ENCODE assay signal across 1 cellular context in the genomic region with DNA sequence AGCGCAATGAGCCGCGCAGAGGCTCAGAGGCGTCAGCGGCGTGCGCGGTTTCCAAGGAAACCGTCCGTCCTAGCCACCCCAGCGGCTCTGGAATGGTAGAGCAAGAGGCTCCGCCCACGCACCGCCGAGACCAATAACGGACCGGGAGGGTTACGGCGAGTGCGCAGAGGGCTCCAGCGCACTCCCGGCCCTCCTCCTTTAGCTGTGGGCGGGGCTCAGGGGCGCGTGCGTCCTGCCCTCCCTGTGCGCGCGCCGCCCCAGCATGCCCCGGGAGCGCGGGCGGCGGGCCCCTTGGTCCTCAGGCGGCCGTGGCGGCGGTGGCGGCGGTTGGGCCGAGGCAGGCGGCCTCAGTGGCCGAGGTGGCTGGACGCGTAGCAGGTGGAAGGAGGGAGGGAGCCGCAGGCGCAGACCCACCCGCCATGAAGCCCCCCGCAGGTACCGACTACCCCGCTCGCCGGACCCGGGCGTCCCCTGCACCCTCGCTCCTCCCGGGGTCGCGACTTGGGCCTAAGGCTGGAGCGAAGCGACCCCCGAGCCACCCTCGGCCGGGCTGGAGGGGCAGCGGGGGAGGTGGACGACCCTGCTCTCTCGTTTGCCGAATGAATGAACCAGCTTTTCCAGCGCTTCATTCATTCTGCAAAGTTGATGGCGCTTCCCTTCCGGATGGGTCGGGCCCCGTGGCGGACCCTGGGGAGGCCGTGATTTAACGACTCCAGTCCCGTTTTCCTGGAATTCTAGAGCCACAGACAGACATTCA.
A peak's percentile ranks its signal among the peaks of the same experiment; 100 is the strongest.
TF ChIP-seq lines count a peak whose summit lies in the region.

A gene (plus strand): TSS at position 260 of the 757 bp plus-strand sequence. CDS start 160 bp downstream, at position 420.

TF ChIP-seq in K562, 482 proteins besides CTCF, POLR2A, EP300 and RAD21 (continued from another document and continues in another):
- TF ChIP-seq, protein P1, sequence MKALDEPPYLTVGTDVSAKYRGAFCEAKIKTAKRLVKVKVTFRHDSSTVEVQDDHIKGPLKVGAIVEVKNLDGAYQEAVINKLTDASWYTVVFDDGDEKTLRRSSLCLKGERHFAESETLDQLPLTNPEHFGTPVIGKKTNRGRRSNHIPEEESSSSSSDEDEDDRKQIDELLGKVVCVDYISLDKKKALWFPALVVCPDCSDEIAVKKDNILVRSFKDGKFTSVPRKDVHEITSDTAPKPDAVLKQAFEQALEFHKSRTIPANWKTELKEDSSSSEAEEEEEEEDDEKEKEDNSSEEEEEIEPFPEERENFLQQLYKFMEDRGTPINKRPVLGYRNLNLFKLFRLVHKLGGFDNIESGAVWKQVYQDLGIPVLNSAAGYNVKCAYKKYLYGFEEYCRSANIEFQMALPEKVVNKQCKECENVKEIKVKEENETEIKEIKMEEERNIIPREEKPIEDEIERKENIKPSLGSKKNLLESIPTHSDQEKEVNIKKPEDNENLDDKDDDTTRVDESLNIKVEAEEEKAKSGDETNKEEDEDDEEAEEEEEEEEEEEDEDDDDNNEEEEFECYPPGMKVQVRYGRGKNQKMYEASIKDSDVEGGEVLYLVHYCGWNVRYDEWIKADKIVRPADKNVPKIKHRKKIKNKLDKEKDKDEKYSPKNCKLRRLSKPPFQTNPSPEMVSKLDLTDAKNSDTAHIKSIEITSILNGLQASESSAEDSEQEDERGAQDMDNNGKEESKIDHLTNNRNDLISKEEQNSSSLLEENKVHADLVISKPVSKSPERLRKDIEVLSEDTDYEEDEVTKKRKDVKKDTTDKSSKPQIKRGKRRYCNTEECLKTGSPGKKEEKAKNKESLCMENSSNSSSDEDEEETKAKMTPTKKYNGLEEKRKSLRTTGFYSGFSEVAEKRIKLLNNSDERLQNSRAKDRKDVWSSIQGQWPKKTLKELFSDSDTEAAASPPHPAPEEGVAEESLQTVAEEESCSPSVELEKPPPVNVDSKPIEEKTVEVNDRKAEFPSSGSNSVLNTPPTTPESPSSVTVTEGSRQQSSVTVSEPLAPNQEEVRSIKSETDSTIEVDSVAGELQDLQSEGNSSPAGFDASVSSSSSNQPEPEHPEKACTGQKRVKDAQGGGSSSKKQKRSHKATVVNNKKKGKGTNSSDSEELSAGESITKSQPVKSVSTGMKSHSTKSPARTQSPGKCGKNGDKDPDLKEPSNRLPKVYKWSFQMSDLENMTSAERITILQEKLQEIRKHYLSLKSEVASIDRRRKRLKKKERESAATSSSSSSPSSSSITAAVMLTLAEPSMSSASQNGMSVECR (CRISPR knock-in tag; IDR thresholded peaks at IDR 0.05): peak; percentile 41; the same call in 1 of the 2 replicates
- no peak for TF ChIP-seq ZNF436 (CRISPR knock-in tag; IDR thresholded peaks at IDR 0.05)
- TF ChIP-seq HMG20A (CRISPR knock-in tag; conservative IDR thresholded peaks at IDR 0.05): no peak
- no peak for TF ChIP-seq ZNF212 (CRISPR knock-in tag; IDR thresholded peaks at IDR 0.05)
- TF ChIP-seq, protein P2, sequence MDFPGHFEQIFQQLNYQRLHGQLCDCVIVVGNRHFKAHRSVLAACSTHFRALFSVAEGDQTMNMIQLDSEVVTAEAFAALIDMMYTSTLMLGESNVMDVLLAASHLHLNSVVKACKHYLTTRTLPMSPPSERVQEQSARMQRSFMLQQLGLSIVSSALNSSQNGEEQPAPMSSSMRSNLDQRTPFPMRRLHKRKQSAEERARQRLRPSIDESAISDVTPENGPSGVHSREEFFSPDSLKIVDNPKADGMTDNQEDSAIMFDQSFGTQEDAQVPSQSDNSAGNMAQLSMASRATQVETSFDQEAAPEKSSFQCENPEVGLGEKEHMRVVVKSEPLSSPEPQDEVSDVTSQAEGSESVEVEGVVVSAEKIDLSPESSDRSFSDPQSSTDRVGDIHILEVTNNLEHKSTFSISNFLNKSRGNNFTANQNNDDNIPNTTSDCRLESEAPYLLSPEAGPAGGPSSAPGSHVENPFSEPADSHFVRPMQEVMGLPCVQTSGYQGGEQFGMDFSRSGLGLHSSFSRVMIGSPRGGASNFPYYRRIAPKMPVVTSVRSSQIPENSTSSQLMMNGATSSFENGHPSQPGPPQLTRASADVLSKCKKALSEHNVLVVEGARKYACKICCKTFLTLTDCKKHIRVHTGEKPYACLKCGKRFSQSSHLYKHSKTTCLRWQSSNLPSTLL (IDR thresholded peaks at IDR 0.05): peak; percentile 86; the same call in 1 of the 2 replicates
- TF ChIP-seq, protein P3, sequence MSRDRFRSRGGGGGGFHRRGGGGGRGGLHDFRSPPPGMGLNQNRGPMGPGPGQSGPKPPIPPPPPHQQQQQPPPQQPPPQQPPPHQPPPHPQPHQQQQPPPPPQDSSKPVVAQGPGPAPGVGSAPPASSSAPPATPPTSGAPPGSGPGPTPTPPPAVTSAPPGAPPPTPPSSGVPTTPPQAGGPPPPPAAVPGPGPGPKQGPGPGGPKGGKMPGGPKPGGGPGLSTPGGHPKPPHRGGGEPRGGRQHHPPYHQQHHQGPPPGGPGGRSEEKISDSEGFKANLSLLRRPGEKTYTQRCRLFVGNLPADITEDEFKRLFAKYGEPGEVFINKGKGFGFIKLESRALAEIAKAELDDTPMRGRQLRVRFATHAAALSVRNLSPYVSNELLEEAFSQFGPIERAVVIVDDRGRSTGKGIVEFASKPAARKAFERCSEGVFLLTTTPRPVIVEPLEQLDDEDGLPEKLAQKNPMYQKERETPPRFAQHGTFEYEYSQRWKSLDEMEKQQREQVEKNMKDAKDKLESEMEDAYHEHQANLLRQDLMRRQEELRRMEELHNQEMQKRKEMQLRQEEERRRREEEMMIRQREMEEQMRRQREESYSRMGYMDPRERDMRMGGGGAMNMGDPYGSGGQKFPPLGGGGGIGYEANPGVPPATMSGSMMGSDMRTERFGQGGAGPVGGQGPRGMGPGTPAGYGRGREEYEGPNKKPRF (IDR thresholded peaks at IDR 0.05; ENCODE audit: low read depth, low read length): no peak
- TF ChIP-seq NFATC3 (IDR thresholded peaks at IDR 0.05): no peak
- 0 out of 4 replicates have a peak, but pooled peaks of 1 of the 2 experiments have one; percentile 49 for TF ChIP-seq KDM4B (IDR thresholded peaks at IDR 0.05; ENCODE audit: borderline replicate concordance in 2 of 2, low read depth in 1 of 2)
- peak; percentile 77 for TF ChIP-seq KDM5B (IDR thresholded peaks at IDR 0.05; ENCODE audit: insufficient replicate concordance, low read depth, low read length)
- peak in 1 of 2 experiments; percentile 28; a peak in 1 of 4 replicates for TF ChIP-seq KDM1A (IDR thresholded peaks at IDR 0.05)
- TF ChIP-seq, protein P4, sequence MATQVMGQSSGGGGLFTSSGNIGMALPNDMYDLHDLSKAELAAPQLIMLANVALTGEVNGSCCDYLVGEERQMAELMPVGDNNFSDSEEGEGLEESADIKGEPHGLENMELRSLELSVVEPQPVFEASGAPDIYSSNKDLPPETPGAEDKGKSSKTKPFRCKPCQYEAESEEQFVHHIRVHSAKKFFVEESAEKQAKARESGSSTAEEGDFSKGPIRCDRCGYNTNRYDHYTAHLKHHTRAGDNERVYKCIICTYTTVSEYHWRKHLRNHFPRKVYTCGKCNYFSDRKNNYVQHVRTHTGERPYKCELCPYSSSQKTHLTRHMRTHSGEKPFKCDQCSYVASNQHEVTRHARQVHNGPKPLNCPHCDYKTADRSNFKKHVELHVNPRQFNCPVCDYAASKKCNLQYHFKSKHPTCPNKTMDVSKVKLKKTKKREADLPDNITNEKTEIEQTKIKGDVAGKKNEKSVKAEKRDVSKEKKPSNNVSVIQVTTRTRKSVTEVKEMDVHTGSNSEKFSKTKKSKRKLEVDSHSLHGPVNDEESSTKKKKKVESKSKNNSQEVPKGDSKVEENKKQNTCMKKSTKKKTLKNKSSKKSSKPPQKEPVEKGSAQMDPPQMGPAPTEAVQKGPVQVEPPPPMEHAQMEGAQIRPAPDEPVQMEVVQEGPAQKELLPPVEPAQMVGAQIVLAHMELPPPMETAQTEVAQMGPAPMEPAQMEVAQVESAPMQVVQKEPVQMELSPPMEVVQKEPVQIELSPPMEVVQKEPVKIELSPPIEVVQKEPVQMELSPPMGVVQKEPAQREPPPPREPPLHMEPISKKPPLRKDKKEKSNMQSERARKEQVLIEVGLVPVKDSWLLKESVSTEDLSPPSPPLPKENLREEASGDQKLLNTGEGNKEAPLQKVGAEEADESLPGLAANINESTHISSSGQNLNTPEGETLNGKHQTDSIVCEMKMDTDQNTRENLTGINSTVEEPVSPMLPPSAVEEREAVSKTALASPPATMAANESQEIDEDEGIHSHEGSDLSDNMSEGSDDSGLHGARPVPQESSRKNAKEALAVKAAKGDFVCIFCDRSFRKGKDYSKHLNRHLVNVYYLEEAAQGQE (CRISPR knock-in tag; IDR thresholded peaks at IDR 0.05; ENCODE audit: low read depth): peak; percentile 78
- no peak for TF ChIP-seq NFIC (IDR thresholded peaks at IDR 0.05)
- no peak for TF ChIP-seq PYGO2 (tag; IDR thresholded peaks at IDR 0.05)
- no peak for TF ChIP-seq ZSCAN32 (CRISPR knock-in tag; IDR thresholded peaks at IDR 0.05)
- TF ChIP-seq NR4A1 (CRISPR knock-in tag; IDR thresholded peaks at IDR 0.05): 0 out of 2 replicates have a peak, but pooled peaks have one; percentile 14
- TF ChIP-seq NR4A1 (tag; IDR thresholded peaks at IDR 0.05): no peak
- peak; percentile 25; the same call in 1 of the 2 replicates for TF ChIP-seq MBD2 (IDR thresholded peaks at IDR 0.05; ENCODE audit: borderline replicate concordance, low read depth)
- no peak for TF ChIP-seq SETDB1 (IDR thresholded peaks at IDR 0.05; ENCODE audit: low read length)
- TF ChIP-seq, protein P5, sequence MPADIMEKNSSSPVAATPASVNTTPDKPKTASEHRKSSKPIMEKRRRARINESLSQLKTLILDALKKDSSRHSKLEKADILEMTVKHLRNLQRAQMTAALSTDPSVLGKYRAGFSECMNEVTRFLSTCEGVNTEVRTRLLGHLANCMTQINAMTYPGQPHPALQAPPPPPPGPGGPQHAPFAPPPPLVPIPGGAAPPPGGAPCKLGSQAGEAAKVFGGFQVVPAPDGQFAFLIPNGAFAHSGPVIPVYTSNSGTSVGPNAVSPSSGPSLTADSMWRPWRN (IDR thresholded peaks at IDR 0.05; ENCODE audit: low read depth): no peak
- TF ChIP-seq CHCHD3 (CRISPR knock-in tag; IDR thresholded peaks at IDR 0.05): no peak
- no peak for TF ChIP-seq RBM39 (optimal IDR thresholded peaks at IDR 0.05; ENCODE audit: low read depth, low read length)
- TF ChIP-seq SIN3A (IDR thresholded peaks at IDR 0.05; ENCODE audit: borderline replicate concordance in 2 of 2, control insufficient read depth in 1 of 2, low read depth in 2 of 2, low read length in 2 of 2): peak; percentile 67 to 94; a peak in 2 of 4 replicates
- TF ChIP-seq ZBTB7A (IDR thresholded peaks at IDR 0.05; ENCODE audit: borderline replicate concordance, control insufficient read depth, low read depth, low read length): peak; percentile 31; the same call in 1 of the 2 replicates
- TF ChIP-seq ZNF23 (CRISPR knock-in tag; IDR thresholded peaks at IDR 0.05): no peak
- no peak for TF ChIP-seq CSDE1 (IDR thresholded peaks at IDR 0.05)
- peak in 1 of 2 experiments; percentile 70; a peak in 3 of 4 replicates for TF ChIP-seq NONO (IDR thresholded peaks at IDR 0.05; ENCODE audit: low read depth in 2 of 2, low read length in 1 of 2)
- TF ChIP-seq ADNP (tag; IDR thresholded peaks at IDR 0.05): no peak
- TF ChIP-seq CBX8 (IDR thresholded peaks at IDR 0.05; ENCODE audit: borderline replicate concordance, extremely low read depth, low read depth, low read length, poor library complexity, severe bottlenecking): no peak
- TF ChIP-seq ETV1 (tag; conservative IDR thresholded peaks at IDR 0.05; ENCODE audit: low read depth): no peak
- no peak for TF ChIP-seq GTF2A2 (tag; IDR thresholded peaks at IDR 0.05)
- peak; percentile 73 for TF ChIP-seq ZNF143 (CRISPR knock-in tag; IDR thresholded peaks at IDR 0.05)
- TF ChIP-seq CBX5 (IDR thresholded peaks at IDR 0.05; ENCODE audit: borderline replicate concordance, low read depth): no peak
- TF ChIP-seq ATF7 (IDR thresholded peaks at IDR 0.05): peak; percentile 80
- peak; percentile 10 to 73; a peak in 3 of 4 replicates for TF ChIP-seq SRF (CRISPR knock-in tag; IDR thresholded peaks at IDR 0.05)
- TF ChIP-seq HDAC3 (IDR thresholded peaks at IDR 0.05; ENCODE audit: borderline replicate concordance, partially characterized antibody): no peak
- no peak for TF ChIP-seq GATAD2B (IDR thresholded peaks at IDR 0.05; ENCODE audit: borderline replicate concordance)
- TF ChIP-seq HDAC1 (IDR thresholded peaks at IDR 0.05): peak in 1 of 2 experiments; percentile 88; a peak in 2 of 4 replicates
- TF ChIP-seq ZNF384 (IDR thresholded peaks at IDR 0.05; ENCODE audit: low read depth, low read length): no peak
- no peak for TF ChIP-seq GABPA (tag; conservative IDR thresholded peaks at IDR 0.05; ENCODE audit: low read depth)
- no peak for TF ChIP-seq NCOA4 (IDR thresholded peaks at IDR 0.05; ENCODE audit: partially characterized antibody)
- TF ChIP-seq EGR1 (conservative IDR thresholded peaks at IDR 0.05): peak; percentile 98
- TF ChIP-seq PHTF2 (CRISPR knock-in tag; IDR thresholded peaks at IDR 0.05): no peak
- no peak for TF ChIP-seq NCOA1 (IDR thresholded peaks at IDR 0.05; ENCODE audit: low read depth)
- no peak for TF ChIP-seq FOXA3 (CRISPR knock-in tag; conservative IDR thresholded peaks at IDR 0.05 in 1 of 2, IDR thresholded peaks at IDR 0.05 in 1 of 2)
- TF ChIP-seq HNRNPH1 (optimal IDR thresholded peaks at IDR 0.05; ENCODE audit: low read depth, low read length): no peak
- peak; percentile 77 for TF ChIP-seq POLR2AphosphoS5 (IDR thresholded peaks at IDR 0.05; ENCODE audit: control insufficient read depth, insufficient read depth, low read depth, low read length)
- TF ChIP-seq NELFE (IDR thresholded peaks at IDR 0.05; ENCODE audit: insufficient read depth, insufficient read length): no peak
- TF ChIP-seq HNRNPLL (IDR thresholded peaks at IDR 0.05; ENCODE audit: low read depth, low read length, poor library complexity, severe bottlenecking): peak; percentile 97
- no peak for TF ChIP-seq CBFB (CRISPR knock-in tag; IDR thresholded peaks at IDR 0.05)
- TF ChIP-seq SUPT5H (IDR thresholded peaks at IDR 0.05): peak; percentile 72
- TF ChIP-seq TARDBP (IDR thresholded peaks at IDR 0.05): no peak
- no peak for TF ChIP-seq KAT2B (IDR thresholded peaks at IDR 0.05; ENCODE audit: low read depth, low read length)
- TF ChIP-seq MYC (IDR thresholded peaks at IDR 0.05; ENCODE audit: low read depth, low read length): peak; percentile 68; the same call in 1 of the 2 replicates
- no peak for TF ChIP-seq MYC (CRISPR knock-in tag; IDR thresholded peaks at IDR 0.05; ENCODE audit: borderline replicate concordance, low read depth)
- TF ChIP-seq ILK (tag; IDR thresholded peaks at IDR 0.05; ENCODE audit: borderline replicate concordance, low read depth): no peak
- TF ChIP-seq MEF2A (IDR thresholded peaks at IDR 0.05; ENCODE audit: control insufficient read depth, low read depth, low read length): no peak
- TF ChIP-seq, protein P6, sequence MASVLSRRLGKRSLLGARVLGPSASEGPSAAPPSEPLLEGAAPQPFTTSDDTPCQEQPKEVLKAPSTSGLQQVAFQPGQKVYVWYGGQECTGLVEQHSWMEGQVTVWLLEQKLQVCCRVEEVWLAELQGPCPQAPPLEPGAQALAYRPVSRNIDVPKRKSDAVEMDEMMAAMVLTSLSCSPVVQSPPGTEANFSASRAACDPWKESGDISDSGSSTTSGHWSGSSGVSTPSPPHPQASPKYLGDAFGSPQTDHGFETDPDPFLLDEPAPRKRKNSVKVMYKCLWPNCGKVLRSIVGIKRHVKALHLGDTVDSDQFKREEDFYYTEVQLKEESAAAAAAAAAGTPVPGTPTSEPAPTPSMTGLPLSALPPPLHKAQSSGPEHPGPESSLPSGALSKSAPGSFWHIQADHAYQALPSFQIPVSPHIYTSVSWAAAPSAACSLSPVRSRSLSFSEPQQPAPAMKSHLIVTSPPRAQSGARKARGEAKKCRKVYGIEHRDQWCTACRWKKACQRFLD (CRISPR knock-in tag; IDR thresholded peaks at IDR 0.05): no peak
- TF ChIP-seq ETV5 (CRISPR knock-in tag; IDR thresholded peaks at IDR 0.05; ENCODE audit: low read depth): no peak; the same call in 1 of the 2 replicates
- no peak for TF ChIP-seq FOXJ3 (CRISPR knock-in tag; IDR thresholded peaks at IDR 0.05)
